21 cellular contexts compared by ENCODE assay signal in the genomic region with DNA sequence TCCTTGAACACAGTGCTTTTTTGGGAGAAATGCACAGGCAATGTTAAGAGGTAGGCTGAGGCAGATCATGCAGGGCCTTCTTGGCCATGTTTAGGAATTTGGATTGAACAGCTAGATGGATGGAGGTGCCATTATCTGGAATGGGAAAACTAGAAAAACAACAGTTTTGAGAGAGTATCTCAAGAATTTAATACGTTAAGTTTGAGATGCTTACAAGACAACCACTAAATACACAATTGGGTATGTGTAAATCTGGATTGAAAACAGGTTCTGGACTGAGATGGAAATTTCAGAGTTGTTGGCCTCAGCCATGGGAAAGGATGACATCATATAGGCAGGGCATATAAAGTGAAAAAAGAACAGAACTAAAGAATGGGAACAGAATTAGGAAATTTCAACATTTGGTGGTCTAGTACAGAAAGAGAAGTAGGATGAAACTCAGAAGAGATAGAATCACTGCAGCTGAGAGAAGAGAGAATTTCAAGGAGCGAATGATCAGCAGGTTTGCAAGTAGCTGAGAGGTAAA. TPM values are rescaled to one million over a fixed set of nuclear protein-coding genes. Genes with fewer than 3 reads are reported as not detected.
DNase-seq lines count a peak whose midpoint lies in the region; ATAC-seq and TF ChIP-seq lines count a peak whose summit lies in the region.
"Had no signal": no experiment of that assay in that cellular context is flagged by ENCODE, and none has a peak within 500 bp of the region (broad histone marks: within the 10 kb centered on the region; RNA-seq: fewer than 3 reads in every experiment).

No MANE protein-coding gene starts in this region.

- H3K79me2 ChIP-seq in MM.1S (ENCODE audit: low read length): no peaks in the 10 kb centered on the region

- no peaks in the 10 kb centered on the region for H4K20me1 ChIP-seq in MM.1S (ENCODE audit: insufficient read depth, low read length)

- H3K9me3 ChIP-seq in HEK293 (ENCODE audit: control insufficient read depth, insufficient read depth, low read depth, low read length) (no peaks in the 10 kb centered on the region), neutrophil (no peaks in the 10 kb centered on the region), MM.1S (replicated peaks; ENCODE audit: insufficient read depth, low read length) (no peaks in the 10 kb centered on the region)
- H3K9me3 ChIP-seq: right lobe of liver, SJSA1, transverse colon had no signal

- CTCF ChIA-PET in HEK293 (lab: Yijun Ruan, JAX): interaction anchor here (2.3 kb wide), 1 partner anchor 36 kb away, joined by 8 read pairs; no protein-coding TSS in a partner anchor

- no peak overlapping the region for H3K9ac ChIP-seq in MM.1S (ENCODE audit: low read length)

- H3K4me1 ChIP-seq in HEK293 (ENCODE audit: control insufficient read depth, insufficient read depth, low read length): peaks cover 3% of the 10 kb centered on the region; the same call in 1 of the 2 replicates
- peaks cover 30 to 32% of the 10 kb centered on the region in 2 experiments for H3K4me1 ChIP-seq in neutrophil (ENCODE audit: control insufficient read depth in 1 of 2, insufficient read depth in 1 of 2, low read depth in 1 of 2, low read length in 1 of 2)
- H3K4me1 ChIP-seq in MM.1S (ENCODE audit: low read length): 0 out of 2 replicates have a peak, but pooled peaks cover 5% of the 10 kb centered on the region
- H3K4me1 ChIP-seq: SJSA1 had no signal

- H3K27ac ChIP-seq in HEK293 (ENCODE audit: extremely low read depth, low read depth, low read length): no peak overlapping the region
- peak overlapping the region; percentile 55 for H3K27ac ChIP-seq in neutrophil
- H3K27ac ChIP-seq in MM.1S (ENCODE audit: low read length): no peak overlapping the region
- H3K27ac ChIP-seq: right lobe of liver, SJSA1 had no signal

- peaks cover 2% of the 10 kb centered on the region for H3K27me3 Mint-ChIP-seq in endothelial cell (ENCODE audit: unreplicated experiment)

- no peak for TF ChIP-seq CTCF in HEK293 (tag by site-specific recombination; IDR thresholded peaks at IDR 0.05)
- TF ChIP-seq CTCF in endothelial cell (IDR thresholded peaks at IDR 0.05; ENCODE audit: unreplicated experiment): no peak
- no peak for TF ChIP-seq CTCF in neutrophil (IDR thresholded peaks at IDR 0.05)
- no peak for TF ChIP-seq CTCF in MM.1S (IDR thresholded peaks at IDR 0.05; ENCODE audit: low read length)

- H3K4me1 Mint-ChIP-seq in endothelial cell (ENCODE audit: unreplicated experiment): peaks cover 32% of the 10 kb centered on the region

- H3K4me3 ChIP-seq in HEK293 (ENCODE audit: low read depth, low read length): no peak overlapping the region
- no peak overlapping the region for H3K4me3 ChIP-seq in neutrophil (ENCODE audit: low read depth in 1 of 2, low read length in 1 of 2)
- H3K4me3 ChIP-seq in MM.1S (ENCODE audit: low read length): no peak overlapping the region
- H3K4me3 ChIP-seq: lung, right lobe of liver, SJSA1, transverse colon had no signal

- H3K9me2 ChIP-seq in MM.1S (replicated peaks; ENCODE audit: insufficient read depth, low read length): no peaks in the 10 kb centered on the region

- H3K36me3 ChIP-seq in HEK293 (ENCODE audit: control insufficient read depth in 2 of 2, insufficient read depth in 1 of 2, low read length in 2 of 2) (no peaks in the 10 kb centered on the region), neutrophil (no peaks in the 10 kb centered on the region), MM.1S (replicated peaks; ENCODE audit: insufficient read depth, low read length) (no peaks in the 10 kb centered on the region)
- H3K36me3 ChIP-seq: right lobe of liver, SJSA1, transverse colon had no signal

- H3K27me3 ChIP-seq in neutrophil: no peaks in the 10 kb centered on the region
- H3K27me3 ChIP-seq in MM.1S (replicated peaks; ENCODE audit: insufficient read depth, low read length): no peaks in the 10 kb centered on the region
- H3K27me3 ChIP-seq: BE2C, right lobe of liver, SJSA1, transverse colon had no signal

- H3F3A ChIP-seq in MM.1S (ENCODE audit: insufficient read depth, low read length): no peaks in the 10 kb centered on the region

- no peak overlapping the region for H3K4me3 Mint-ChIP-seq in endothelial cell (ENCODE audit: unreplicated experiment)

- H3K27ac Mint-ChIP-seq in endothelial cell (ENCODE audit: unreplicated experiment): peak overlapping the region; percentile 6

- POLR2A ChIA-PET in HEK293 (lab: Yijun Ruan, JAX): no interaction called here

- H3K4me2 ChIP-seq in MM.1S (ENCODE audit: low read depth, low read length): no peak overlapping the region

- peaks cover 10% of the 10 kb centered on the region for H3K36me3 Mint-ChIP-seq in endothelial cell (ENCODE audit: low read depth, unreplicated experiment)

- DNase-seq in SKM-1 treated with dmso at 0.1 percent for 144 hours (lab: John Stamatoyannopoulos, UW; ENCODE audit: unreplicated experiment): peak; percentile 10
- DNase-seq in SKM-1 (lab: John Stamatoyannopoulos, UW; ENCODE audit: unreplicated experiment): no peak
- no peak for DNase-seq in endothelial cell (ENCODE audit: low spot score)
- no peak for DNase-seq in MM.1S
- DNase-seq: activated CD4-positive, alpha-beta T cell treated with anti-CD3 and anti-CD28 coated beads for 1 hour; amniotic stem cell; BE2C; central memory CD4-positive, alpha-beta T cell; head of caudate nucleus; NCI-H1417 treated with DMSO at 0.1 percent for 48 hours; NCI-H526; right lobe of liver; stimulated activated naive CD8-positive, alpha-beta T cell treated with anti-CD3 and anti-CD28 coated beads, Interleukin-15, Interleukin-2, amounts not matched to agents 100 U/mL and 50 U/mL, for 24 hours; transverse colon had no signal

- no peaks in the 10 kb centered on the region for H3K9me3 Mint-ChIP-seq in endothelial cell (ENCODE audit: unreplicated experiment)

- ATAC-seq in HG02970 (IDR thresholded peaks at IDR 0.05; ENCODE audit: low FRiP score, unreplicated experiment) (no peak), GM19395 (IDR thresholded peaks at IDR 0.05; ENCODE audit: unreplicated experiment) (no peak)
- ATAC-seq: esophagus mucosa; stimulated activated naive CD8-positive, alpha-beta T cell treated with anti-CD3 and anti-CD28 coated beads, Interleukin-15, Interleukin-2, amounts not matched to agents 100 U/mL and 50 U/mL, for 24 hours had no signal

- H2AFZ ChIP-seq in MM.1S (ENCODE audit: low read length): no peak overlapping the region

TF ChIP-seq in HEK293, 187 proteins besides CTCF, POLR2A, EP300 and RAD21 (continues in another document):
- TF ChIP-seq, protein P1, sequence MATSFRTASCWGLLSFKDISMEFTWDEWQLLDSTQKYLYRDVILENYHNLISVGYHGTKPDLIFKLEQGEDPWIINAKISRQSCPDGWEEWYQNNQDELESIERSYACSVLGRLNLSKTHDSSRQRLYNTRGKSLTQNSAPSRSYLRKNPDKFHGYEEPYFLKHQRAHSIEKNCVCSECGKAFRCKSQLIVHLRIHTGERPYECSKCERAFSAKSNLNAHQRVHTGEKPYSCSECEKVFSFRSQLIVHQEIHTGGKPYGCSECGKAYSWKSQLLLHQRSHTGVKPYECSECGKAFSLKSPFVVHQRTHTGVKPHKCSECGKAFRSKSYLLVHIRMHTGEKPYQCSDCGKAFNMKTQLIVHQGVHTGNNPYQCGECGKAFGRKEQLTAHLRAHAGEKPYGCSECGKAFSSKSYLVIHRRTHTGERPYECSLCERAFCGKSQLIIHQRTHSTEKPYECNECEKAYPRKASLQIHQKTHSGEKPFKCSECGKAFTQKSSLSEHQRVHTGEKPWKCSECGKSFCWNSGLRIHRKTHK (tag by site-specific recombination; IDR thresholded peaks at IDR 0.05): no peak
- TF ChIP-seq, protein P2, sequence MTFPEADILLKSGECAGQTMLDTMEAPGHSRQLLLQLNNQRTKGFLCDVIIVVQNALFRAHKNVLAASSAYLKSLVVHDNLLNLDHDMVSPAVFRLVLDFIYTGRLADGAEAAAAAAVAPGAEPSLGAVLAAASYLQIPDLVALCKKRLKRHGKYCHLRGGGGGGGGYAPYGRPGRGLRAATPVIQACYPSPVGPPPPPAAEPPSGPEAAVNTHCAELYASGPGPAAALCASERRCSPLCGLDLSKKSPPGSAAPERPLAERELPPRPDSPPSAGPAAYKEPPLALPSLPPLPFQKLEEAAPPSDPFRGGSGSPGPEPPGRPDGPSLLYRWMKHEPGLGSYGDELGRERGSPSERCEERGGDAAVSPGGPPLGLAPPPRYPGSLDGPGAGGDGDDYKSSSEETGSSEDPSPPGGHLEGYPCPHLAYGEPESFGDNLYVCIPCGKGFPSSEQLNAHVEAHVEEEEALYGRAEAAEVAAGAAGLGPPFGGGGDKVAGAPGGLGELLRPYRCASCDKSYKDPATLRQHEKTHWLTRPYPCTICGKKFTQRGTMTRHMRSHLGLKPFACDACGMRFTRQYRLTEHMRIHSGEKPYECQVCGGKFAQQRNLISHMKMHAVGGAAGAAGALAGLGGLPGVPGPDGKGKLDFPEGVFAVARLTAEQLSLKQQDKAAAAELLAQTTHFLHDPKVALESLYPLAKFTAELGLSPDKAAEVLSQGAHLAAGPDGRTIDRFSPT (tag by site-specific recombination; IDR thresholded peaks at IDR 0.05): no peak
- TF ChIP-seq KLF10 (tag by site-specific recombination; IDR thresholded peaks at IDR 0.05) (no peak), ZNF302 (tag by site-specific recombination; IDR thresholded peaks at IDR 0.05; ENCODE audit: low read depth) (no peak), TCF7L2 (IDR thresholded peaks at IDR 0.05; ENCODE audit: borderline replicate concordance, low read depth, low read length) (no peak), ZNF473 (tag by site-specific recombination; IDR thresholded peaks at IDR 0.05) (no peak), WT1 (tag by site-specific recombination; IDR thresholded peaks at IDR 0.05) (no peak), ZNF140 (tag by site-specific recombination; IDR thresholded peaks at IDR 0.05) (no peak), ZNF133 (tag by site-specific recombination; IDR thresholded peaks at IDR 0.05) (no peak), ZNF324 (tag by site-specific recombination; IDR thresholded peaks at IDR 0.05) (peak; percentile 31; the same call in 1 of the 2 replicates), ZNF555 (tag by site-specific recombination; conservative IDR thresholded peaks at IDR 0.05) (no peak), KLF1 (tag by site-specific recombination; IDR thresholded peaks at IDR 0.05) (no peak), ZNF426 (tag by site-specific recombination; IDR thresholded peaks at IDR 0.05) (no peak)
- TF ChIP-seq, protein P3, sequence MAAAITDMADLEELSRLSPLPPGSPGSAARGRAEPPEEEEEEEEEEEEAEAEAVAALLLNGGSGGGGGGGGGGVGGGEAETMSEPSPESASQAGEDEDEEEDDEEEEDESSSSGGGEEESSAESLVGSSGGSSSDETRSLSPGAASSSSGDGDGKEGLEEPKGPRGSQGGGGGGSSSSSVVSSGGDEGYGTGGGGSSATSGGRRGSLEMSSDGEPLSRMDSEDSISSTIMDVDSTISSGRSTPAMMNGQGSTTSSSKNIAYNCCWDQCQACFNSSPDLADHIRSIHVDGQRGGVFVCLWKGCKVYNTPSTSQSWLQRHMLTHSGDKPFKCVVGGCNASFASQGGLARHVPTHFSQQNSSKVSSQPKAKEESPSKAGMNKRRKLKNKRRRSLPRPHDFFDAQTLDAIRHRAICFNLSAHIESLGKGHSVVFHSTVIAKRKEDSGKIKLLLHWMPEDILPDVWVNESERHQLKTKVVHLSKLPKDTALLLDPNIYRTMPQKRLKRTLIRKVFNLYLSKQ (tag by site-specific recombination; IDR thresholded peaks at IDR 0.05; ENCODE audit: borderline replicate concordance): no peak

RNA-seq across cellular contexts. Expression of a gene that starts 37.1 kb away (rescaled TPM):
- 26.2 TPM for total RNA-seq in endothelial cell (ENCODE audit: unreplicated experiment)
